9 cellular contexts compared by ENCODE assay signal in genomic region chr3:179526989-179527391, GRCh38. TPM values are rescaled to one million over a fixed set of nuclear protein-coding genes. Genes with fewer than 3 reads are reported as not detected.
DNase-seq lines count a peak whose midpoint lies in the region; ATAC-seq and TF ChIP-seq lines count a peak whose summit lies in the region.
"Had no signal": no experiment of that assay in that cellular context is flagged by ENCODE, and none has a peak within 500 bp of the region (broad histone marks: within the 10 kb centered on the region; RNA-seq: fewer than 3 reads in every experiment).

No MANE protein-coding gene starts in this region.

- no peak overlapping the region for H3K27ac Mint-ChIP-seq in activated CD4-positive, alpha-beta memory T cell treated with anti-CD3 and anti-CD28 coated beads for 36 hours
- no peak overlapping the region for H3K27ac Mint-ChIP-seq in naive thymus-derived CD4-positive, alpha-beta T cell

- POLR2A ChIA-PET in HEK293T (lab: Yijun Ruan, JAX): no interaction called here
- POLR2A ChIA-PET in activated CD4-positive, alpha-beta memory T cell treated with anti-CD3 and anti-CD28 coated beads for 36 hours (lab: Charles Lee): no interaction called here
- POLR2A ChIA-PET in naive thymus-derived CD4-positive, alpha-beta T cell (lab: Charles Lee): no interaction called here

- CTCF ChIA-PET in HEK293T (lab: Yijun Ruan, JAX): no interaction called here
- CTCF ChIA-PET in activated CD4-positive, alpha-beta memory T cell treated with anti-CD3 and anti-CD28 coated beads for 36 hours (lab: Charles Lee): no interaction called here
- CTCF ChIA-PET in naive thymus-derived CD4-positive, alpha-beta T cell (lab: Charles Lee): no interaction called here

- H3K36me3 ChIP-seq in SK-N-MC (ENCODE audit: insufficient read depth, low read length): no peaks in the 10 kb centered on the region
- H3K36me3 ChIP-seq in heart right ventricle: no peaks in the 10 kb centered on the region
- H3K36me3 ChIP-seq in naive thymus-derived CD4-positive, alpha-beta T cell (ENCODE audit: control insufficient read depth in 2 of 3, insufficient read depth in 3 of 3, low read length in 3 of 3): no peaks in the 10 kb centered on the region

- H3K27ac ChIP-seq in SK-N-MC (peak overlapping the region; percentile 92), heart right ventricle (peak overlapping the region; percentile 17 to 84 (median 62))
- no peak overlapping the region for H3K27ac ChIP-seq in naive thymus-derived CD4-positive, alpha-beta T cell (ENCODE audit: low read depth, low read length)

- H3K9ac ChIP-seq in SK-N-MC (ENCODE audit: insufficient read length): peak overlapping the region; percentile 68

- H3K4me1 ChIP-seq in heart right ventricle: peaks cover 4 to 25% (median 20%) of the 10 kb centered on the region in 9 donors
- H3K4me1 ChIP-seq in naive thymus-derived CD4-positive, alpha-beta T cell (ENCODE audit: control insufficient read depth in 2 of 2, insufficient read depth in 2 of 2, low read length in 2 of 2): no peaks in the 10 kb centered on the region

- H3K27me3 ChIP-seq in heart right ventricle: no peaks in the 10 kb centered on the region
- no peaks in the 10 kb centered on the region for H3K27me3 ChIP-seq in naive thymus-derived CD4-positive, alpha-beta T cell (ENCODE audit: control insufficient read depth in 2 of 2, insufficient read depth in 2 of 2, low read length in 2 of 2)

- H3K4me3 ChIP-seq in SK-N-MC: peak overlapping the region; percentile 70
- peak overlapping the region in 7 of 10 donors; percentile 6 to 44 (median 15) for H3K4me3 ChIP-seq in heart right ventricle
- H3K4me3 ChIP-seq in naive thymus-derived CD4-positive, alpha-beta T cell (ENCODE audit: low read length): no peak overlapping the region

- H3K27me3 Mint-ChIP-seq in activated CD4-positive, alpha-beta memory T cell treated with anti-CD3 and anti-CD28 coated beads for 36 hours: peaks cover 9% of the 10 kb centered on the region
- H3K27me3 Mint-ChIP-seq in naive thymus-derived CD4-positive, alpha-beta T cell: peaks cover 0 to 26% (median 12%) of the 10 kb centered on the region in 5 donors

- no peak for TF ChIP-seq CTCF in heart right ventricle (IDR thresholded peaks at IDR 0.05)

- H3K9me3 Mint-ChIP-seq in activated CD4-positive, alpha-beta memory T cell treated with anti-CD3 and anti-CD28 coated beads for 36 hours: no peaks in the 10 kb centered on the region
- H3K9me3 Mint-ChIP-seq in naive thymus-derived CD4-positive, alpha-beta T cell: peaks cover 0 to 3% (median 0%) of the 10 kb centered on the region in 11 donors
- H3K9me3 Mint-ChIP-seq: naive B cell had no signal

- peak; percentile 45 for DNase-seq in HEK293T (ENCODE audit: extremely low spot score)
- DNase-seq in SK-N-MC (ENCODE audit: low read depth, low spot score): peak; percentile 93
- peak; percentile 22 to 85 for DNase-seq in heart right ventricle
- DNase-seq in renal cortical epithelial cell (ENCODE audit: low read depth): peak; percentile 38
- no peak for DNase-seq in activated CD4-positive, alpha-beta memory T cell treated with anti-CD3 and anti-CD28 coated beads for 36 hours
- DNase-seq in naive thymus-derived CD4-positive, alpha-beta T cell: no peak
- DNase-seq in OCI-M1 (lab: John Stamatoyannopoulos, UW): no peak
- DNase-seq: naive B cell had no signal

- no peak overlapping the region for H3K4me3 Mint-ChIP-seq in activated CD4-positive, alpha-beta memory T cell treated with anti-CD3 and anti-CD28 coated beads for 36 hours
- H3K4me3 Mint-ChIP-seq in naive thymus-derived CD4-positive, alpha-beta T cell: no peak overlapping the region
- H3K4me3 Mint-ChIP-seq: naive B cell had no signal

- intact Hi-C loops in heart right ventricle (cut with DNase I): loop anchor here in 4 of 10 donors (1.0 to 2.0 kb wide), 2 partner anchors 76 kb away; partner anchors contain the start of gene GNB4 (in 4 of the 4)
- intact Hi-C loops in activated CD4-positive, alpha-beta memory T cell treated with anti-CD3 and anti-CD28 coated beads for 36 hours (cut with micrococcal nuclease): no loop called here
- intact Hi-C loops in naive thymus-derived CD4-positive, alpha-beta T cell (cut with micrococcal nuclease): no loop called here

- H3K9me3 ChIP-seq in SK-N-MC (ENCODE audit: low read depth, low read length) (no peaks in the 10 kb centered on the region), heart right ventricle (no peaks in the 10 kb centered on the region)
- no peaks in the 10 kb centered on the region for H3K9me3 ChIP-seq in naive thymus-derived CD4-positive, alpha-beta T cell (ENCODE audit: control insufficient read depth in 2 of 3, low read length in 3 of 3)

- WGBS in heart right ventricle, 2 donors: 7 to 8% methylated on average over 3 of the region's 3 CpGs

- no peaks in the 10 kb centered on the region for H3K36me3 Mint-ChIP-seq in activated CD4-positive, alpha-beta memory T cell treated with anti-CD3 and anti-CD28 coated beads for 36 hours
- H3K36me3 Mint-ChIP-seq in naive thymus-derived CD4-positive, alpha-beta T cell: no peaks in the 10 kb centered on the region
- H3K36me3 Mint-ChIP-seq: naive B cell had no signal

- no peaks in the 10 kb centered on the region for H3K4me1 Mint-ChIP-seq in activated CD4-positive, alpha-beta memory T cell treated with anti-CD3 and anti-CD28 coated beads for 36 hours (ENCODE audit: low read depth)
- H3K4me1 Mint-ChIP-seq in naive thymus-derived CD4-positive, alpha-beta T cell: peaks cover 0 to 5% (median 0%) of the 10 kb centered on the region in 7 donors
- H3K4me1 Mint-ChIP-seq: naive B cell had no signal

- ATAC-seq in heart right ventricle (peak; percentile 94 to 99 (median 99)), HG03097 (IDR thresholded peaks at IDR 0.05; ENCODE audit: low FRiP score, unreplicated experiment) (no peak)
- ATAC-seq in naive thymus-derived CD4-positive, alpha-beta T cell: no peak

TF ChIP-seq in HEK293T, 16 proteins besides CTCF, POLR2A, EP300 and RAD21:
- TF ChIP-seq FOXK2 (IDR thresholded peaks at IDR 0.05) (no peak), L3MBTL2 (conservative IDR thresholded peaks at IDR 0.05) (peak; percentile 75)

RNA-seq across cellular contexts. Expression of gene ACTL6A, which starts 35.7 kb away (rescaled TPM):
- total RNA-seq in heart right ventricle (10 to 100 TPM; 13.5 to 22.5 (median 17.2) TPM), renal cortical epithelial cell (91.2 and 99.5 TPM in 2 replicates)
- polyA plus RNA-seq in heart right ventricle: 10 to 100 TPM; 20.5 to 42.7 TPM
- total RNA-seq in activated CD4-positive, alpha-beta memory T cell treated with anti-CD3 and anti-CD28 coated beads for 36 hours: 100 to 1,000 TPM; 101 to 102 TPM
- 10 to 100 TPM; 23.2 to 78.3 (median 49.0) TPM for total RNA-seq in naive thymus-derived CD4-positive, alpha-beta T cell
- polyA plus RNA-seq in naive thymus-derived CD4-positive, alpha-beta T cell: 10 to 100 TPM; 56.3 to 61.7 TPM

Comparison
In these comparisons a context has a peak if more than half of its experiments do, and no peak if none do; other contexts are left out.
1. DNase-seq: peak in HEK293T (single experiment), SK-N-MC (single experiment), heart right ventricle (2 of 2) and renal cortical epithelial cell (single experiment); none in activated CD4-positive, alpha-beta memory T cell treated with anti-CD3 and anti-CD28 coated beads for 36 hours (single experiment), naive thymus-derived CD4-positive, alpha-beta T cell (0 of 9) and OCI-M1 (single experiment).
2. ATAC-seq: peak in heart right ventricle (8 of 8); none in HG03097 (single experiment) and naive thymus-derived CD4-positive, alpha-beta T cell (single experiment).